In the genomic region with DNA sequence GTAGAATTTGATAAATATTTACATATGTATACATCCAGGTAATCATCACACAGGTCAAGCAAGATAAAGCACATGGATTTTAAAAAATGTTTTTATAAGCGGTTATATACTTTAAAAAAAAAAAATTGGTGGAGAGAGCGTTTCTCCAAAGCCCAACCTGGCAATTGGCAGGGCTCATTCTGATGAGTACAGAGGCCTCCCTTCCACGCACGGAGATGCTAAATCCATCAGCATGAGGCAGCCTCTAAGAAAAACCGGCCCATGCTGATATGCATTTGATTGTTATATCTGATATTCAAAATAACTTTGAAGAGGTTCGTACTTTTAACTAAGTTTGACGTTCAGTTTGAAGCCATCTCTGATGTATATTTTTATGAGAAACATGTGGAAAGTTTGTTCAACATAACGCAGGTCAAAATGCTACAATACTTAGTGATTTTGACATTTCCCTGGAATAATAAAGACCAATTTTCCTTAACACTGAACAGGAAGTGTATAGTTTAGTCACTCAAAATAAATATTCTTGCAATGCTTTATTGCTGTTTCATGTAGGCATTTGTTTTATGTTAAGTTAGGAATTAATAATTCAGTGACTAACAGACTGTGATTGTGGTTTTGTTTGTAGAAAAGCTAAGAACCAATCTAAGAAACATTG, we compare ENCODE assay signal across 16 cellular contexts.
DNase-seq lines count a peak whose midpoint lies in the region; ATAC-seq, FAIRE-seq and TF ChIP-seq lines count a peak whose summit lies in the region.
"Had no signal": no experiment of that assay in that cellular context is flagged by ENCODE, and none has a peak within 500 bp of the region (broad histone marks: within the 10 kb centered on the region; RNA-seq: fewer than 3 reads in every experiment).

No MANE protein-coding gene starts in this region.

- FAIRE-seq in endothelial cell of umbilical vein (lab: Jason Lieb, UNC): peak; percentile 90
- FAIRE-seq: GM19239 had no signal

- no TSS peak for BruUV-seq in Calu3 (replicated peaks; lab: Mats Ljungman, UMichigan)
- BruUV-seq in endothelial cell of umbilical vein (replicated peaks; lab: Mats Ljungman, UMichigan): no TSS peak

- H3K9me3 Mint-ChIP-seq in Calu3 (ENCODE audit: low read depth, unreplicated experiment) (no peaks in the 10 kb centered on the region), nephron (no peaks in the 10 kb centered on the region)
- H3K9me3 Mint-ChIP-seq in stimulated activated naive B cell treated with anti-CD40 and anti-IgM and Interleukin-4, amounts not matched to agents 10 μg/mL and 1 μg/mL and 100 μg/mL, for 72 hours: peaks cover 0 to 2% of the 10 kb centered on the region in 2 donors

- H4K20me1 ChIP-seq in endothelial cell of umbilical vein (replicated peaks; ENCODE audit: control insufficient read depth, extremely low read depth, insufficient read depth, low read length): no peaks in the 10 kb centered on the region
- H4K20me1 ChIP-seq: BLaER1 treated with 17β-estradiol and CSF1 and Interleukin-3, amounts not matched to agents 10 nM and 100 nM had no signal

- no peaks in the 10 kb centered on the region for H3K27me3 Mint-ChIP-seq in Calu3 (ENCODE audit: unreplicated experiment)
- peaks cover 3% of the 10 kb centered on the region for H3K27me3 Mint-ChIP-seq in nephron (ENCODE audit: low read depth)
- peaks cover 8 to 10% of the 10 kb centered on the region in 2 donors for H3K27me3 Mint-ChIP-seq in stimulated activated naive B cell treated with anti-CD40 and anti-IgM and Interleukin-4, amounts not matched to agents 10 μg/mL and 1 μg/mL and 100 μg/mL, for 72 hours

- H3K4me3 Mint-ChIP-seq in Calu3 (ENCODE audit: low read depth, unreplicated experiment): no peak overlapping the region
- no peak overlapping the region for H3K4me3 Mint-ChIP-seq in nephron
- no peak overlapping the region for H3K4me3 Mint-ChIP-seq in stimulated activated naive B cell treated with anti-CD40 and anti-IgM and Interleukin-4, amounts not matched to agents 10 μg/mL and 1 μg/mL and 100 μg/mL, for 72 hours

- H3K4me2 ChIP-seq in endothelial cell of umbilical vein (ENCODE audit: insufficient read depth, low read length): peak overlapping the region; percentile 71
- H3K4me2 ChIP-seq: BLaER1 treated with 17β-estradiol and CSF1 and Interleukin-3, amounts not matched to agents 10 nM and 100 nM had no signal

- no peaks in the 10 kb centered on the region for H3K79me2 ChIP-seq in endothelial cell of umbilical vein (ENCODE audit: control insufficient read depth, insufficient read depth, low read length)

- dilution Hi-C loops in endothelial cell of umbilical vein (cut with MboI; ENCODE audit: extremely low pct_ligation_motif_present, low sequenced_read_pairs): no loop called here

- H3K36me3 ChIP-seq in SJSA1: no peaks in the 10 kb centered on the region
- H3K36me3 ChIP-seq in endothelial cell of umbilical vein (ENCODE audit: control insufficient read depth in 2 of 2, extremely low read depth in 1 of 2, insufficient read depth in 2 of 2, low read length in 2 of 2): no peaks in the 10 kb centered on the region
- H3K36me3 ChIP-seq: BLaER1 treated with 17β-estradiol and CSF1 and Interleukin-3, amounts not matched to agents 10 nM and 100 nM had no signal

- no peak for TF ChIP-seq CTCF in Calu3 (IDR thresholded peaks at IDR 0.05; ENCODE audit: unreplicated experiment)
- no peak for TF ChIP-seq CTCF in endothelial cell of umbilical vein (IDR thresholded peaks at IDR 0.05; ENCODE audit: extremely low read depth in 1 of 2, insufficient read depth in 1 of 2, low read depth in 1 of 2, low read length in 2 of 2)
- TF ChIP-seq CTCF in nephron (IDR thresholded peaks at IDR 0.05; ENCODE audit: unreplicated experiment in 3 of 3): no peak
- no peak for TF ChIP-seq CTCF in omental fat pad (IDR thresholded peaks at IDR 0.05)

- in situ Hi-C loops in G401 (cut with HindIII; ENCODE audit: low sequenced_read_pairs): no loop called here

- H3K4me3 ChIP-seq in SJSA1: no peak overlapping the region
- no peak overlapping the region for H3K4me3 ChIP-seq in endothelial cell of umbilical vein (replicated peaks in 1 of 3; ENCODE audit: insufficient read depth in 1 of 3, low read depth in 1 of 3, low read length in 3 of 3)
- H3K4me3 ChIP-seq: BLaER1 treated with 17β-estradiol and CSF1 and Interleukin-3, amounts not matched to agents 10 nM and 100 nM had no signal

- H3K9me3 ChIP-seq in SJSA1 (replicated peaks): no peaks in the 10 kb centered on the region
- H3K9me3 ChIP-seq in endothelial cell of umbilical vein (replicated peaks; ENCODE audit: control insufficient read depth, insufficient read depth, low read length): no peaks in the 10 kb centered on the region
- H3K9me3 ChIP-seq: BLaER1 treated with 17β-estradiol and CSF1 and Interleukin-3, amounts not matched to agents 10 nM and 100 nM had no signal

- H3K9me1 ChIP-seq in endothelial cell of umbilical vein (replicated peaks; ENCODE audit: control insufficient read depth, extremely low read depth, insufficient read depth, low read length): no peaks in the 10 kb centered on the region

- H3K27ac Mint-ChIP-seq in Calu3 (ENCODE audit: unreplicated experiment) (peak overlapping the region; percentile 40), nephron (peak overlapping the region; percentile 22 to 29 (median 26))
- H3K27ac Mint-ChIP-seq in stimulated activated naive B cell treated with anti-CD40 and anti-IgM and Interleukin-4, amounts not matched to agents 10 μg/mL and 1 μg/mL and 100 μg/mL, for 72 hours: no peak overlapping the region

- peak overlapping the region; percentile 40 for H3K9ac ChIP-seq in endothelial cell of umbilical vein (replicated peaks; ENCODE audit: extremely low read depth, insufficient read depth, low read length)
- H3K9ac ChIP-seq: BLaER1 treated with 17β-estradiol and CSF1 and Interleukin-3, amounts not matched to agents 10 nM and 100 nM had no signal

- peak overlapping the region; percentile 45 for H3K27ac ChIP-seq in SJSA1
- peak overlapping the region; percentile 80 for H3K27ac ChIP-seq in endothelial cell of umbilical vein (ENCODE audit: insufficient read depth, low read depth, low read length)
- H3K27ac ChIP-seq: BLaER1 treated with 17β-estradiol and CSF1 and Interleukin-3, amounts not matched to agents 10 nM and 100 nM had no signal

- H3K36me3 Mint-ChIP-seq in Calu3 (ENCODE audit: insufficient read depth, unreplicated experiment) (peaks cover 4% of the 10 kb centered on the region), nephron (ENCODE audit: low read depth) (no peaks in the 10 kb centered on the region)
- H3K36me3 Mint-ChIP-seq in stimulated activated naive B cell treated with anti-CD40 and anti-IgM and Interleukin-4, amounts not matched to agents 10 μg/mL and 1 μg/mL and 100 μg/mL, for 72 hours: no peaks in the 10 kb centered on the region

- POLR2A ChIA-PET in endothelial cell of umbilical vein (lab: Charles Lee): no interaction called here

- H3K4me1 Mint-ChIP-seq in Calu3 (ENCODE audit: low read depth, unreplicated experiment): peaks cover 39% of the 10 kb centered on the region
- H3K4me1 Mint-ChIP-seq in nephron: peaks cover 15% of the 10 kb centered on the region
- peaks cover 6 to 12% of the 10 kb centered on the region in 2 donors for H3K4me1 Mint-ChIP-seq in stimulated activated naive B cell treated with anti-CD40 and anti-IgM and Interleukin-4, amounts not matched to agents 10 μg/mL and 1 μg/mL and 100 μg/mL, for 72 hours

- DNase-seq in Calu3 (no peak), SJSA1 (ENCODE audit: low read depth in 1 of 2, low spot score in 2 of 2) (no peak), endothelial cell of umbilical vein (ENCODE audit: low read depth, low spot score) (peak; percentile 83), DMS53 treated with DMSO at 0.1 percent for 48 hours (lab: John Stamatoyannopoulos, UW; ENCODE audit: unreplicated experiment) (no peak), omental fat pad (ENCODE audit: low spot score) (no peak), G401 (ENCODE audit: low spot score) (no peak)
- DNase-seq in stimulated activated naive B cell treated with anti-CD40 and anti-IgM and Interleukin-4, amounts not matched to agents 10 μg/mL and 1 μg/mL and 100 μg/mL, for 72 hours: no peak
- DNase-seq: activated T-cell treated with anti-CD3 and anti-CD28 coated beads, Interleukin-2, amount 50 U/mL, for 48 hours; hippocampal formation; kidney glomerular epithelial cell; NCI-H2029 treated with DMSO at 0.1 percent for 48 hours; stimulated activated CD4-positive, alpha-beta T cell treated with anti-CD3 and anti-CD28 coated beads, Interleukin-4, amount 100 ng/mL, for 24 hours; stimulated activated CD8-positive, alpha-beta memory T cell treated with anti-CD3 and anti-CD28 coated beads, Interleukin-4, amount 100 ng/mL, for 48 hours had no signal

- CTCF ChIA-PET in Calu3 (lab: Charles Lee) (interaction anchor here (0.9 kb wide), 1 partner anchor 8 kb away, joined by 3 read pairs; no protein-coding TSS in a partner anchor), endothelial cell of umbilical vein (lab: Charles Lee) (interaction anchor here (1.5 kb wide), 2 partner anchors 97 to 494 kb away, joined by 6 to 7 read pairs; no protein-coding TSS in a partner anchor)

- peak overlapping the region; percentile 58 for H2AFZ ChIP-seq in endothelial cell of umbilical vein (ENCODE audit: low read depth, low read length)

- intact Hi-C loops in Calu3 (cut with micrococcal nuclease; ENCODE audit: unreplicated experiment): no loop called here
- intact Hi-C loops in endothelial cell of umbilical vein (cut with micrococcal nuclease): loop anchor here (1.0 kb wide), 2 partner anchors 40 to 143 kb away; no protein-coding TSS in a partner anchor

- ATAC-seq in omental fat pad (ENCODE audit: low FRiP score): no peak
- no peak for ATAC-seq in stimulated activated naive B cell treated with anti-CD40 and anti-IgM and Interleukin-4, amounts not matched to agents 10 μg/mL and 1 μg/mL and 100 μg/mL, for 72 hours (replicated peaks)

- no peaks in the 10 kb centered on the region for H3K27me3 ChIP-seq in SJSA1 (replicated peaks)
- H3K27me3 ChIP-seq in endothelial cell of umbilical vein (ENCODE audit: control insufficient read depth in 2 of 2, insufficient read depth in 2 of 2, low read length in 2 of 2): no peaks in the 10 kb centered on the region
- H3K27me3 ChIP-seq: BLaER1 treated with 17β-estradiol and CSF1 and Interleukin-3, amounts not matched to agents 10 nM and 100 nM had no signal

- H3K4me1 ChIP-seq in SJSA1 (replicated peaks) (peaks cover 46% of the 10 kb centered on the region), endothelial cell of umbilical vein (ENCODE audit: control insufficient read depth, extremely low read depth, insufficient read depth, low read length) (peaks cover 30% of the 10 kb centered on the region)

- TF ChIP-seq POLR2A in endothelial cell of umbilical vein (IDR thresholded peaks at IDR 0.05; ENCODE audit: low read depth, low read length): no peak

TF ChIP-seq in endothelial cell of umbilical vein, 7 proteins besides CTCF, POLR2A, EP300 and RAD21 (continues in another document):
- TF ChIP-seq GATA2 (IDR thresholded peaks at IDR 0.05; ENCODE audit: insufficient read depth, insufficient read length, low read depth, low read length): no peak
- TF ChIP-seq POLR2AphosphoS5 (IDR thresholded peaks at IDR 0.05; ENCODE audit: insufficient read depth, low read depth, low read length): no peak
- peak; percentile 31 for TF ChIP-seq FOS (IDR thresholded peaks at IDR 0.05; ENCODE audit: borderline replicate concordance, insufficient read depth, low read length)
